In genomic region chr9:136687721-136688223, GRCh38 we compare ENCODE assay signal across 9 cellular contexts. TPM values are rescaled to one million over a fixed set of nuclear protein-coding genes. Genes with fewer than 3 reads are reported as not detected.
DNase-seq lines count a peak whose midpoint lies in the region; ATAC-seq and TF ChIP-seq lines count a peak whose summit lies in the region.
"Had no signal": no experiment of that assay in that cellular context is flagged by ENCODE, and none has a peak within 500 bp of the region (broad histone marks: within the 10 kb centered on the region; RNA-seq: fewer than 3 reads in every experiment).

No MANE protein-coding gene starts in this region.

- no peaks in the 10 kb centered on the region for H4K20me1 ChIP-seq in MM.1S (ENCODE audit: insufficient read depth, low read length)

- H3K79me2 ChIP-seq in MM.1S (ENCODE audit: low read length): no peaks in the 10 kb centered on the region

- no peak overlapping the region for H2BK120ac ChIP-seq in neuronal stem cell (ENCODE audit: low read depth, low read length)

- no peak for TF ChIP-seq CTCF in MM.1S (IDR thresholded peaks at IDR 0.05; ENCODE audit: low read length)

- peak; percentile 40 for ATAC-seq in effector memory CD8-positive, alpha-beta T cell (replicated peaks)
- ATAC-seq in aorta (ENCODE audit: low FRiP score): no peak

- peak overlapping the region; percentile 59 for H2BK15ac ChIP-seq in neuronal stem cell (ENCODE audit: low read length)

- H3K18ac ChIP-seq in neuronal stem cell (ENCODE audit: low read length): peak overlapping the region; percentile 48

- peaks cover 3% of the 10 kb centered on the region for H3K79me1 ChIP-seq in neuronal stem cell (ENCODE audit: low read depth, low read length)

- H4K91ac ChIP-seq in neuronal stem cell (ENCODE audit: low read depth, low read length, poor library complexity): no peak overlapping the region

- DNase-seq in DMS153 treated with DMSO at 0.1 percent for 48 hours (lab: John Stamatoyannopoulos, UW; ENCODE audit: unreplicated experiment) (peak; percentile 33), neuronal stem cell (ENCODE audit: low spot score) (no peak), NCI-H1092 treated with DMSO at 0.1 percent for 48 hours (lab: John Stamatoyannopoulos, UW) (no peak), MM.1S (no peak), aorta (no peak)
- no peak for DNase-seq in effector memory CD8-positive, alpha-beta T cell
- no peak for DNase-seq in stimulated activated naive CD4-positive, alpha-beta T cell treated with Interleukin-2 at 50 U/mL for 16 hours (lab: John Stamatoyannopoulos, UW)
- DNase-seq: NCI-H187 treated with DMSO at 0.1 percent for 48 hours had no signal

- H3K9me3 Mint-ChIP-seq in IgD-negative memory B cell: no peaks in the 10 kb centered on the region
- no peaks in the 10 kb centered on the region for H3K9me3 Mint-ChIP-seq in effector memory CD8-positive, alpha-beta T cell

- no peak overlapping the region for H2AFZ ChIP-seq in neuronal stem cell (ENCODE audit: low read length)
- H2AFZ ChIP-seq in MM.1S (ENCODE audit: low read length): no peak overlapping the region

- H3K9me2 ChIP-seq in MM.1S (replicated peaks; ENCODE audit: insufficient read depth, low read length): no peaks in the 10 kb centered on the region

- no peak overlapping the region for H4K8ac ChIP-seq in neuronal stem cell (ENCODE audit: low read depth, low read length)

- no peak overlapping the region for H3K27ac Mint-ChIP-seq in IgD-negative memory B cell
- H3K27ac Mint-ChIP-seq in effector memory CD8-positive, alpha-beta T cell: no peak overlapping the region

- H3K36me3 Mint-ChIP-seq in IgD-negative memory B cell: no peaks in the 10 kb centered on the region
- no peaks in the 10 kb centered on the region for H3K36me3 Mint-ChIP-seq in effector memory CD8-positive, alpha-beta T cell (ENCODE audit: insufficient read depth)

- peaks cover 1% of the 10 kb centered on the region for H3K27me3 Mint-ChIP-seq in IgD-negative memory B cell
- peaks cover 0 to 1% of the 10 kb centered on the region in 2 donors for H3K27me3 Mint-ChIP-seq in effector memory CD8-positive, alpha-beta T cell

- H3K14ac ChIP-seq in neuronal stem cell (ENCODE audit: low read length): peak overlapping the region; percentile 75

- no peak overlapping the region for H2AK5ac ChIP-seq in neuronal stem cell (ENCODE audit: low read depth, low read length)

- H3K4me1 Mint-ChIP-seq in IgD-negative memory B cell: peaks cover 5 to 7% (median 7%) of the 10 kb centered on the region in 3 donors
- H3K4me1 Mint-ChIP-seq in effector memory CD8-positive, alpha-beta T cell (ENCODE audit: low read depth in 2 of 2): peaks cover 4 to 5% of the 10 kb centered on the region in 2 donors

- H3K4me1 ChIP-seq in neuronal stem cell (ENCODE audit: control insufficient read depth in 2 of 2, insufficient read depth in 1 of 2, low read depth in 1 of 2, low read length in 2 of 2) (peaks cover 17 to 19% of the 10 kb centered on the region in 2 donors), MM.1S (ENCODE audit: low read length) (no peaks in the 10 kb centered on the region), aorta (ENCODE audit: control insufficient read depth in 1 of 2, insufficient read depth in 2 of 2, low read length in 2 of 2) (no peaks in the 10 kb centered on the region)

- no peak overlapping the region for H3K4ac ChIP-seq in neuronal stem cell (ENCODE audit: low read length)

- peak overlapping the region; percentile 50 for H2BK12ac ChIP-seq in neuronal stem cell (ENCODE audit: low read length)

- WGBS in neuronal stem cell (ENCODE audit: extremely low coverage in 2 of 2, insufficient read length in 2 of 2, insufficient replicate concordance in 1 of 2), 2 donors: no CpG with 5 or more reads among the region's 37 CpGs
- 32 to 36% methylated on average over 34 to 37 of the region's 37 CpGs for WGBS in aorta, 2 donors

- peak overlapping the region; percentile 81 for H3K23ac ChIP-seq in neuronal stem cell (ENCODE audit: low read depth, low read length, poor library complexity)

- no peaks in the 10 kb centered on the region for H3F3A ChIP-seq in MM.1S (ENCODE audit: insufficient read depth, low read length)

- intact Hi-C loops in aorta (cut with DNase I): no loop called here

- no peak overlapping the region for H2BK5ac ChIP-seq in neuronal stem cell (ENCODE audit: low read length)

- H3K4me2 ChIP-seq in neuronal stem cell (ENCODE audit: insufficient read depth, low read length, poor library complexity, severe bottlenecking): peak overlapping the region; percentile 33
- no peak overlapping the region for H3K4me2 ChIP-seq in MM.1S (ENCODE audit: low read depth, low read length)

- H3K27me3 ChIP-seq in neuronal stem cell (ENCODE audit: control insufficient read depth in 3 of 3, insufficient read depth in 3 of 3, low read depth in 1 of 3, low read length in 3 of 3) (peaks cover 8 to 72% (median 46%) of the 10 kb centered on the region in 3 experiments), MM.1S (replicated peaks; ENCODE audit: insufficient read depth, low read length) (peaks cover 91% of the 10 kb centered on the region), aorta (ENCODE audit: control insufficient read depth in 1 of 2, insufficient read depth in 2 of 2, low read length in 1 of 2) (no peaks in the 10 kb centered on the region)

- H3K4me3 ChIP-seq in neuronal stem cell (ENCODE audit: low read length in 2 of 2) (no peak overlapping the region), MM.1S (ENCODE audit: low read length) (no peak overlapping the region), aorta (ENCODE audit: low read length in 2 of 2) (no peak overlapping the region)

- H3K9ac ChIP-seq in neuronal stem cell (ENCODE audit: low read depth, low read length, poor library complexity): peak overlapping the region; percentile 15
- no peak overlapping the region for H3K9ac ChIP-seq in MM.1S (ENCODE audit: low read length)

- H3K27ac ChIP-seq in neuronal stem cell (replicated peaks; ENCODE audit: low read length) (no peak overlapping the region), MM.1S (ENCODE audit: low read length) (no peak overlapping the region), aorta (ENCODE audit: low read depth in 1 of 2, low read length in 2 of 2) (no peak overlapping the region)

- peak overlapping the region; percentile 65 to 90 (median 75) for H3K4me3 Mint-ChIP-seq in IgD-negative memory B cell
- peak overlapping the region; percentile 47 to 54 for H3K4me3 Mint-ChIP-seq in effector memory CD8-positive, alpha-beta T cell

- no peaks in the 10 kb centered on the region for H3K9me3 ChIP-seq in neuronal stem cell (replicated peaks in 1 of 2; ENCODE audit: control insufficient read depth in 2 of 2, insufficient read depth in 1 of 2, low read depth in 1 of 2, low read length in 2 of 2)
- H3K9me3 ChIP-seq in MM.1S (replicated peaks; ENCODE audit: insufficient read depth, low read length): no peaks in the 10 kb centered on the region
- no peaks in the 10 kb centered on the region for H3K9me3 ChIP-seq in aorta (ENCODE audit: control insufficient read depth, low read length)

- H3K36me3 ChIP-seq in neuronal stem cell (replicated peaks in 1 of 2; ENCODE audit: control insufficient read depth in 2 of 2, insufficient read depth in 2 of 2, low read length in 2 of 2) (no peaks in the 10 kb centered on the region), MM.1S (replicated peaks; ENCODE audit: insufficient read depth, low read length) (no peaks in the 10 kb centered on the region), aorta (ENCODE audit: control insufficient read depth in 1 of 2, insufficient read depth in 2 of 2, low read length in 1 of 2) (no peaks in the 10 kb centered on the region)

RNA-seq across cellular contexts. Expression of gene AGPAT2, which starts 0.5 kb away (rescaled TPM):
- polyA plus RNA-seq in IgD-negative memory B cell: 42.0 TPM
- 3.7 TPM for polyA plus RNA-seq in neuronal stem cell (2013, experiment 1 of 2)
- polyA plus RNA-seq in neuronal stem cell (2013, experiment 2 of 2): 3.5 TPM
- total RNA-seq in aorta: 10 to 100 TPM; 26.9 to 31.5 TPM
- polyA plus RNA-seq in aorta: 10 to 100 TPM; 49.5 to 64.9 TPM

RNA-seq across cellular contexts. Expression of gene DIPK1B, which starts 24.6 kb away (rescaled TPM):
- 0.90 TPM for polyA plus RNA-seq in IgD-negative memory B cell
- polyA plus RNA-seq in neuronal stem cell (2013, experiment 1 of 2): 40.0 TPM
- polyA plus RNA-seq in neuronal stem cell (2013, experiment 2 of 2): 39.1 TPM
- 10 to 100 TPM in 1 of 2 donors, 1 to 10 TPM in 1; 7.3 to 13.6 TPM for total RNA-seq in aorta
- 1 to 10 TPM; 1.1 to 4.8 TPM for polyA plus RNA-seq in aorta

RNA-seq across cellular contexts. Expression of gene EGFL7, which starts 25.1 kb away (rescaled TPM):
- polyA plus RNA-seq in IgD-negative memory B cell (not detected), aorta (10 to 100 TPM; 13.1 to 32.0 TPM)
- polyA plus RNA-seq in neuronal stem cell (2013, experiment 1 of 2): 33.1 TPM
- polyA plus RNA-seq in neuronal stem cell (2013, experiment 2 of 2): 32.0 TPM
- 100 to 1,000 TPM in 1 of 2 donors, 10 to 100 TPM in 1; 78.6 to 308 TPM for total RNA-seq in aorta

RNA-seq across cellular contexts. Expression of gene LCN10, which starts 55.0 kb away (rescaled TPM):
- polyA plus RNA-seq in IgD-negative memory B cell (68.0 TPM), aorta (1 to 10 TPM in 1 of 2 donors, under 1 TPM in 1; 0.25 to 2.1 TPM)
- polyA plus RNA-seq in neuronal stem cell (2013, experiment 1 of 2): 0.10 TPM
- 0.12 TPM for polyA plus RNA-seq in neuronal stem cell (2013, experiment 2 of 2)
- total RNA-seq in aorta: 10 to 100 TPM; 11.4 to 13.4 TPM

Comparison
In these comparisons a context has a peak if more than half of its experiments do, and no peak if none do; other contexts are left out.
1. RNA of gene EGFL7, which starts 25.1 kb away (polyA plus RNA-seq): 13.1 to 32.0 TPM in aorta; not detected in IgD-negative memory B cell (single experiment); every median in the first group is over 10 times any median in the second.